Comparison of ENCODE assay signal across 17 cellular contexts in genomic region chr6:45927421-45928234, GRCh38.
DNase-seq lines count a peak whose midpoint lies in the region; ATAC-seq and TF ChIP-seq lines count a peak whose summit lies in the region.
"Had no signal": no experiment of that assay in that cellular context is flagged by ENCODE, and none has a peak within 500 bp of the region (broad histone marks: within the 10 kb centered on the region; RNA-seq: fewer than 3 reads in every experiment).

No MANE protein-coding gene starts in this region.

- H3K9me3 ChIP-seq in Loucy (ENCODE audit: insufficient read depth, low read depth, low read length) (no peaks in the 10 kb centered on the region), endodermal cell (ENCODE audit: control insufficient read depth, low read length) (no peaks in the 10 kb centered on the region), osteoblast (ENCODE audit: low read depth, low read length) (no peaks in the 10 kb centered on the region)
- H3K9me3 ChIP-seq: SK-N-SH had no signal

- no peak for TF ChIP-seq CTCF in GM23338 (conservative IDR thresholded peaks at IDR 0.05; ENCODE audit: low read depth in 2 of 2)
- TF ChIP-seq CTCF in Loucy (conservative IDR thresholded peaks at IDR 0.05; ENCODE audit: low read length): no peak
- peak; percentile 12 for TF ChIP-seq CTCF in endodermal cell (conservative IDR thresholded peaks at IDR 0.05)
- TF ChIP-seq CTCF in osteoblast (IDR thresholded peaks at IDR 0.05; ENCODE audit: extremely low read depth, low read depth, low read length): no peak

- H3F3A ChIP-seq in GM23338 (replicated peaks; ENCODE audit: low read depth) (no peaks in the 10 kb centered on the region), Loucy (ENCODE audit: low read depth) (no peaks in the 10 kb centered on the region)

- DNase-seq in GM23338 (ENCODE audit: low spot score) (peak; percentile 36), endodermal cell (peak; percentile 33), osteoblast (ENCODE audit: insufficient read length, low spot score, missing footprints) (peak; percentile 50), COR-L47 (lab: John Stamatoyannopoulos, UW) (no peak), head of caudate nucleus (no peak)
- DNase-seq in activated CD4-positive, alpha-beta T cell treated with anti-CD3 and anti-CD28 coated beads for 48 hours: no peak
- DNase-seq: GM23248; HFFc6; IMR-90; NCI-H1436; NCI-H1930; NCI-H446 treated with DMSO at 0.1 percent for 48 hours; NK-92 treated with Interleukin-12 subunit alpha and Interleukin-12 subunit beta, amount 100 ng/mL, for 24 hours; SHP77; SK-N-SH had no signal

- H3K4me1 ChIP-seq in GM23338 (ENCODE audit: insufficient read depth) (peaks cover 32% of the 10 kb centered on the region), Loucy (ENCODE audit: insufficient read depth, low read length, poor library complexity, severe bottlenecking) (peaks cover 8% of the 10 kb centered on the region), endodermal cell (ENCODE audit: control insufficient read depth, insufficient read depth, low read length) (peaks cover 2% of the 10 kb centered on the region), osteoblast (ENCODE audit: insufficient read depth, low read length) (peaks cover 3% of the 10 kb centered on the region)

- H3K4me1 Mint-ChIP-seq in GM23338 (peaks cover 38% of the 10 kb centered on the region), endodermal cell (peaks cover 25% of the 10 kb centered on the region)

- H4K20me1 ChIP-seq in GM23338 (replicated peaks; ENCODE audit: insufficient read depth): no peaks in the 10 kb centered on the region
- H4K20me1 ChIP-seq in Loucy (ENCODE audit: insufficient read depth, low read length, poor library complexity, severe bottlenecking): no peaks in the 10 kb centered on the region
- H4K20me1 ChIP-seq in osteoblast (ENCODE audit: insufficient read depth, low read length): no peaks in the 10 kb centered on the region

- no peak overlapping the region; the same call in 1 of the 2 replicates for H3K27ac Mint-ChIP-seq in GM23338
- peak overlapping the region; percentile 22 for H3K27ac Mint-ChIP-seq in endodermal cell
- H3K27ac Mint-ChIP-seq: B cell, HFFc6 had no signal

- no peak overlapping the region for H2AFZ ChIP-seq in GM23338
- peak overlapping the region; percentile 8; the same call in 1 of the 2 replicates for H2AFZ ChIP-seq in Loucy (ENCODE audit: low read length)
- H2AFZ ChIP-seq in osteoblast (ENCODE audit: low read length): no peak overlapping the region
- H2AFZ ChIP-seq: GM23248 had no signal

- H3K9me2 ChIP-seq in GM23338 (ENCODE audit: insufficient read depth): no peaks in the 10 kb centered on the region
- no peaks in the 10 kb centered on the region for H3K9me2 ChIP-seq in Loucy (replicated peaks; ENCODE audit: low read depth, low read length)
- H3K9me2 ChIP-seq: SK-N-SH had no signal

- WGBS in endodermal cell (ENCODE audit: insufficient coverage in 1 of 2, insufficient read length in 1 of 2), 2 experiments: 48 to 54% methylated on average over 6 to 9 of the region's 9 CpGs

- H3K9me3 Mint-ChIP-seq in GM23338: no peaks in the 10 kb centered on the region
- H3K9me3 Mint-ChIP-seq in endodermal cell: no peaks in the 10 kb centered on the region
- H3K9me3 Mint-ChIP-seq: HFFc6 had no signal

- no peak overlapping the region for H3K4me3 Mint-ChIP-seq in GM23338
- no peak overlapping the region for H3K4me3 Mint-ChIP-seq in endodermal cell
- H3K4me3 Mint-ChIP-seq: B cell, HFFc6 had no signal

- H3K27me3 ChIP-seq in GM23338 (ENCODE audit: insufficient read depth) (no peaks in the 10 kb centered on the region), Loucy (ENCODE audit: insufficient read depth, low read length, poor library complexity, severe bottlenecking) (no peaks in the 10 kb centered on the region), endodermal cell (ENCODE audit: control insufficient read depth, insufficient read depth, low read length, poor library complexity, severe bottlenecking) (no peaks in the 10 kb centered on the region), osteoblast (ENCODE audit: insufficient read depth, low read length) (no peaks in the 10 kb centered on the region)

- peak overlapping the region; percentile 33 for H3K4me2 ChIP-seq in GM23338
- H3K4me2 ChIP-seq in Loucy (ENCODE audit: low read depth, low read length, poor library complexity, severe bottlenecking): no peak overlapping the region
- H3K4me2 ChIP-seq in osteoblast (ENCODE audit: insufficient read depth, low read length): no peak overlapping the region
- H3K4me2 ChIP-seq: SK-N-SH had no signal

- ATAC-seq in GM23338: peak; percentile 83

- H3K27me3 Mint-ChIP-seq in GM23338 (ENCODE audit: insufficient read depth, low read depth, poor library complexity) (no peaks in the 10 kb centered on the region), endodermal cell (ENCODE audit: insufficient read depth) (peaks cover 1% of the 10 kb centered on the region)

- no peak overlapping the region for H3K27ac ChIP-seq in GM23338 (ENCODE audit: low read depth)
- no peak overlapping the region for H3K27ac ChIP-seq in endodermal cell (ENCODE audit: low read depth, low read length)
- no peak overlapping the region for H3K27ac ChIP-seq in osteoblast (ENCODE audit: low read depth, low read length)
- H3K27ac ChIP-seq: GM23248 had no signal

- intact Hi-C loops in head of caudate nucleus (cut with DNase I): no loop called here

- H3K4me3 ChIP-seq in GM23338 (no peak overlapping the region), Loucy (ENCODE audit: low read length, poor library complexity, severe bottlenecking) (no peak overlapping the region), endodermal cell (ENCODE audit: low read length) (no peak overlapping the region), osteoblast (ENCODE audit: insufficient read depth, low read length) (no peak overlapping the region)
- H3K4me3 ChIP-seq: GM23248 had no signal

- H3K79me2 ChIP-seq in GM23338 (replicated peaks; ENCODE audit: insufficient read depth) (no peaks in the 10 kb centered on the region), Loucy (ENCODE audit: insufficient read depth, low read length) (no peaks in the 10 kb centered on the region), osteoblast (ENCODE audit: insufficient read depth, low read length) (no peaks in the 10 kb centered on the region)

- no peaks in the 10 kb centered on the region for H3K36me3 ChIP-seq in GM23338 (ENCODE audit: insufficient read depth)
- H3K36me3 ChIP-seq in Loucy (ENCODE audit: insufficient read depth, low read length): no peaks in the 10 kb centered on the region
- no peaks in the 10 kb centered on the region for H3K36me3 ChIP-seq in endodermal cell (ENCODE audit: control insufficient read depth, insufficient read depth, low read length)
- H3K36me3 ChIP-seq in osteoblast (ENCODE audit: insufficient read depth, low read length): no peaks in the 10 kb centered on the region

- H3K36me3 Mint-ChIP-seq in GM23338 (ENCODE audit: low read depth) (no peaks in the 10 kb centered on the region), endodermal cell (ENCODE audit: low read depth) (no peaks in the 10 kb centered on the region)

- H3K9ac ChIP-seq in Loucy (ENCODE audit: low read depth, low read length, poor library complexity, severe bottlenecking) (no peak overlapping the region), endodermal cell (ENCODE audit: extremely low read depth, low read length, poor library complexity, severe bottlenecking) (no peak overlapping the region)
- H3K9ac ChIP-seq: GM23248, SK-N-SH had no signal

Comparison
In these comparisons a context has a peak if more than half of its experiments do, and no peak if none do; other contexts are left out.
1. DNase-seq: peak in GM23338 (single experiment), endodermal cell (single experiment) and osteoblast (single experiment); none in activated CD4-positive, alpha-beta T cell treated with anti-CD3 and anti-CD28 coated beads for 48 hours (single experiment), COR-L47 (single experiment) and head of caudate nucleus (0 of 42).